Comparison of ENCODE assay signal across 27 cellular contexts in genomic region chr7:142349670-142350405, GRCh38.
DNase-seq lines count a peak whose midpoint lies in the region; ATAC-seq, FAIRE-seq and TF ChIP-seq lines count a peak whose summit lies in the region.
"Had no signal": no experiment of that assay in that cellular context is flagged by ENCODE, and none has a peak within 500 bp of the region (broad histone marks: within the 10 kb centered on the region; RNA-seq: fewer than 3 reads in every experiment).

No MANE protein-coding gene starts in this region.

- TF ChIP-seq POLR2A in H1 (IDR thresholded peaks at IDR 0.05; ENCODE audit: control extremely low read depth in 1 of 2, low read depth in 2 of 2, low read length in 2 of 2): no peak

- no peak overlapping the region for H3K4ac ChIP-seq in H1 (replicated peaks; ENCODE audit: insufficient read length, low read depth, low read length)

- FAIRE-seq in H1 (lab: Jason Lieb, UNC): no peak
- FAIRE-seq: G401.6 had no signal

- CTCF ChIA-PET in H1 (lab: Charles Lee; ENCODE audit: partially characterized antibody): interaction anchor here (0.7 to 21.2 kb wide), 10 partner anchors 10 to 433 kb away, joined by 3 to 337 read pairs (median 9); no protein-coding TSS in a partner anchor
- CTCF ChIA-PET in naive thymus-derived CD4-positive, alpha-beta T cell (lab: Charles Lee): interaction anchor here (0.7 kb wide), 1 partner anchor 512 kb away, joined by 3 read pairs; no protein-coding TSS in a partner anchor

- intact Hi-C loops in naive thymus-derived CD4-positive, alpha-beta T cell (cut with micrococcal nuclease): no loop called here

- H2BK15ac ChIP-seq in H1 (ENCODE audit: low read length): 0 out of 2 replicates have a peak overlapping the region, but pooled peaks have one; percentile 7

- no peaks in the 10 kb centered on the region for H3K23me2 ChIP-seq in H1 (ENCODE audit: low read depth, low read length)

- H3K4me2 ChIP-seq in H1 (ENCODE audit: insufficient read depth in 1 of 2, low read depth in 2 of 2, low read length in 2 of 2): no peak overlapping the region
- H3K4me2 ChIP-seq: KMS-11 had no signal

- H2BK12ac ChIP-seq in H1 (ENCODE audit: low read depth, low read length): no peak overlapping the region; the same call in 1 of the 2 replicates

- H3K4me1 Mint-ChIP-seq in naive thymus-derived CD4-positive, alpha-beta T cell: peaks cover 12 to 66% (median 33%) of the 10 kb centered on the region in 7 donors

- no peak for TF ChIP-seq RAD21 in H1 (IDR thresholded peaks at IDR 0.05 in 1 of 2, conservative IDR thresholded peaks at IDR 0.05 in 1 of 2; ENCODE audit: low read depth in 2 of 2, low read length in 2 of 2)

- H4K8ac ChIP-seq in H1 (ENCODE audit: extremely low read depth, insufficient read depth, low read length): peak overlapping the region; percentile 72

- H2BK120ac ChIP-seq in H1 (replicated peaks; ENCODE audit: low read depth, low read length): no peak overlapping the region

- H3K9ac ChIP-seq in H1 (replicated peaks in 1 of 4; ENCODE audit: extremely low read depth in 1 of 4, low read depth in 3 of 4, low read length in 3 of 4): no peak overlapping the region
- H3K9ac ChIP-seq: KMS-11 had no signal

- POLR2A ChIA-PET in H1 (lab: Charles Lee; ENCODE audit: partially characterized antibody): no interaction called here
- POLR2A ChIA-PET in naive thymus-derived CD4-positive, alpha-beta T cell (lab: Charles Lee): interaction anchor here (4.5 to 7.2 kb wide), 2 partner anchors 449 to 462 kb away, joined by 24 to 66 read pairs; no protein-coding TSS in a partner anchor

- no peak overlapping the region for H3K14ac ChIP-seq in H1 (ENCODE audit: insufficient read length)

- H3K4me3 Mint-ChIP-seq in naive thymus-derived CD4-positive, alpha-beta T cell: peak overlapping the region in 4 of 10 donors; percentile 0 to 50 (median 10)
- H3K4me3 Mint-ChIP-seq: activated CD4-positive, alpha-beta T cell treated with anti-CD3 and anti-CD28 coated beads, Interleukin-2, amount 10 ng/mL, durations not matched to agents 7 days and 5 days; H9; neural crest cell had no signal

- no peaks in the 10 kb centered on the region for H3K9me3 Mint-ChIP-seq in naive thymus-derived CD4-positive, alpha-beta T cell
- H3K9me3 Mint-ChIP-seq: activated CD4-positive, alpha-beta T cell treated with anti-CD3 and anti-CD28 coated beads, Interleukin-2, amount 10 ng/mL, durations not matched to agents 7 days and 5 days; H9; neural crest cell had no signal

- ATAC-seq in naive thymus-derived CD4-positive, alpha-beta T cell: no peak
- ATAC-seq in GM18520 (IDR thresholded peaks at IDR 0.05; ENCODE audit: unreplicated experiment): no peak
- ATAC-seq: gastrocnemius medialis had no signal

- H3K23ac ChIP-seq in H1 (ENCODE audit: insufficient read length): no peak overlapping the region

- H3K27me3 Mint-ChIP-seq in naive thymus-derived CD4-positive, alpha-beta T cell: peaks cover 0 to 15% (median 0%) of the 10 kb centered on the region in 5 donors

- H2AFZ ChIP-seq in H1 (ENCODE audit: low read length): no peak overlapping the region

- peaks cover 0 to 1% (median 0%) of the 10 kb centered on the region in 5 donors for H3K36me3 Mint-ChIP-seq in naive thymus-derived CD4-positive, alpha-beta T cell
- H3K36me3 Mint-ChIP-seq: CD8-positive, alpha-beta memory T cell had no signal

- no peak overlapping the region for H2AK5ac ChIP-seq in H1 (ENCODE audit: low read depth, low read length)

- 0 out of 2 replicates have a peak overlapping the region, but pooled peaks have one; percentile 26 for H2BK20ac ChIP-seq in H1 (ENCODE audit: low read length)

- H3K27ac Mint-ChIP-seq in naive thymus-derived CD4-positive, alpha-beta T cell: peak overlapping the region in 7 of 9 donors; percentile 7 to 67 (median 38)
- H3K27ac Mint-ChIP-seq: activated CD4-positive, alpha-beta T cell treated with anti-CD3 and anti-CD28 coated beads, Interleukin-2, amount 10 ng/mL, durations not matched to agents 7 days and 5 days had no signal

- H3K4me1 ChIP-seq in H1 (replicated peaks in 1 of 4; ENCODE audit: control insufficient read depth in 3 of 4, insufficient read depth in 4 of 4, low read length in 3 of 4): no peaks in the 10 kb centered on the region
- peaks cover 23 to 45% of the 10 kb centered on the region in 2 donors for H3K4me1 ChIP-seq in naive thymus-derived CD4-positive, alpha-beta T cell (ENCODE audit: control insufficient read depth in 2 of 2, insufficient read depth in 2 of 2, low read length in 2 of 2)
- H3K4me1 ChIP-seq: adrenal gland, esophagus squamous epithelium, gastrocnemius medialis, sigmoid colon, thyroid gland had no signal

- no peaks in the 10 kb centered on the region for H3K79me2 ChIP-seq in H1 (ENCODE audit: control insufficient read depth in 1 of 2, insufficient read depth in 2 of 2, low read length in 2 of 2)

- no peaks in the 10 kb centered on the region for H3K79me1 ChIP-seq in H1 (ENCODE audit: low read depth, low read length)

- H3K9me3 ChIP-seq in H1 (ENCODE audit: insufficient read depth in 2 of 2, low read depth in 1 of 2, low read length in 1 of 2): no peaks in the 10 kb centered on the region
- H3K9me3 ChIP-seq in naive thymus-derived CD4-positive, alpha-beta T cell (ENCODE audit: control insufficient read depth in 2 of 3, low read length in 3 of 3): no peaks in the 10 kb centered on the region
- H3K9me3 ChIP-seq: adrenal gland, esophagus squamous epithelium, gastrocnemius medialis, sigmoid colon, thyroid gland had no signal

- 87% methylated on average over 15 of the region's 15 CpGs; no CpG with 5 or more reads in 1 of the 2 experiments for WGBS in H1 (ENCODE audit: extremely low coverage in 1 of 2, insufficient coverage in 1 of 2, insufficient read length in 1 of 2, insufficient replicate concordance in 2 of 2, low coverage in 1 of 2, low lambda C conversion rate in 2 of 2, missing lambda C conversion rate in 1 of 2), 2 experiments

- no peak overlapping the region for H4K91ac ChIP-seq in H1 (replicated peaks; ENCODE audit: insufficient read length, low read length)

- H2BK5ac ChIP-seq in H1 (ENCODE audit: low read depth, low read length): no peak overlapping the region

- no peaks in the 10 kb centered on the region for H4K20me1 ChIP-seq in H1 (replicated peaks in 1 of 2; ENCODE audit: control insufficient read depth in 1 of 2, insufficient read depth in 2 of 2, low read length in 2 of 2)

- no peak overlapping the region for H4K5ac ChIP-seq in H1 (ENCODE audit: insufficient read length, low read depth, low read length)

- TF ChIP-seq EP300 in H1 (IDR thresholded peaks at IDR 0.05; ENCODE audit: borderline replicate concordance in 1 of 2, low read depth in 2 of 2, low read length in 2 of 2): no peak

- no peak overlapping the region for H3K56ac ChIP-seq in H1 (replicated peaks; ENCODE audit: insufficient read length, low read depth, low read length)

- H3K27ac ChIP-seq in H1 (ENCODE audit: low read depth, low read length): no peak overlapping the region
- peak overlapping the region; percentile 45 for H3K27ac ChIP-seq in naive thymus-derived CD4-positive, alpha-beta T cell (ENCODE audit: low read depth, low read length)
- H3K27ac ChIP-seq: 22Rv1, adrenal gland, esophagus squamous epithelium, gastrocnemius medialis, KMS-11, sigmoid colon, thyroid gland, VCaP had no signal

- no peak overlapping the region for H3K4me3 ChIP-seq in H1 (ENCODE audit: extremely low read depth in 1 of 4, insufficient read depth in 2 of 4, low read depth in 3 of 4, low read length in 4 of 4)
- H3K4me3 ChIP-seq in naive thymus-derived CD4-positive, alpha-beta T cell (ENCODE audit: low read length): no peak overlapping the region
- H3K4me3 ChIP-seq: adrenal gland, esophagus squamous epithelium, gastrocnemius medialis, sigmoid colon, thyroid gland had no signal

- no peaks in the 10 kb centered on the region for H3K36me3 ChIP-seq in H1 (ENCODE audit: control insufficient read depth in 2 of 4, insufficient read depth in 4 of 4, low read length in 3 of 4)
- H3K36me3 ChIP-seq in naive thymus-derived CD4-positive, alpha-beta T cell (ENCODE audit: control insufficient read depth in 2 of 3, insufficient read depth in 3 of 3, low read length in 3 of 3): no peaks in the 10 kb centered on the region
- H3K36me3 ChIP-seq: adrenal gland, esophagus squamous epithelium, gastrocnemius medialis, sigmoid colon, thyroid gland had no signal

- TF ChIP-seq CTCF in H1 (IDR thresholded peaks at IDR 0.05; ENCODE audit: control extremely low read depth in 1 of 3, insufficient read depth in 1 of 3, low read depth in 1 of 3, low read length in 3 of 3): no peak

- DNase-seq in NCI-H2171 treated with DMSO at 0.1 percent for 48 hours (lab: John Stamatoyannopoulos, UW) (peak; percentile 73), NCI-H2171 (lab: John Stamatoyannopoulos, UW) (no peak), NCI-H69 (lab: John Stamatoyannopoulos, UW) (peak; percentile 71), H1 (ENCODE audit: low read depth in 1 of 2, low spot score in 2 of 2) (no peak), HCEC 1CT (no peak), NCI-H2227 (lab: John Stamatoyannopoulos, UW; ENCODE audit: unreplicated experiment) (no peak)
- no peak for DNase-seq in naive thymus-derived CD4-positive, alpha-beta T cell
- DNase-seq: activated CD4-positive, alpha-beta T cell treated with anti-CD3 and anti-CD28 coated beads, Interleukin-2, amount 10 ng/mL, durations not matched to agents 7 days and 5 days; activated CD8-positive, alpha-beta memory T cell treated with anti-CD3 and anti-CD28 coated beads, Interleukin-2, amount 50 U/mL, for 4 hours; adrenal gland; CD8-positive, alpha-beta memory T cell; effector CD4-positive, alpha-beta T cell; esophagus squamous epithelium; gastrocnemius medialis; H9; hypothalamus; NCI-H146; NCI-H510A treated with DMSO at 0.1 percent for 48 hours; sigmoid colon; stimulated activated naive CD4-positive, alpha-beta T cell treated with Interleukin-2 at 50 U/mL for 16 hours; thyroid gland had no signal

- H3K18ac ChIP-seq in H1 (ENCODE audit: extremely low read depth, low read length): no peak overlapping the region

- H3K27me3 ChIP-seq in H1 (replicated peaks in 1 of 4; ENCODE audit: control insufficient read depth in 3 of 4, extremely low read depth in 1 of 4, insufficient read depth in 3 of 4, low read length in 3 of 4): no peaks in the 10 kb centered on the region
- no peaks in the 10 kb centered on the region for H3K27me3 ChIP-seq in naive thymus-derived CD4-positive, alpha-beta T cell (ENCODE audit: control insufficient read depth in 2 of 2, insufficient read depth in 2 of 2, low read length in 2 of 2)
- H3K27me3 ChIP-seq: adrenal gland, gastrocnemius medialis, sigmoid colon, thyroid gland had no signal

TF ChIP-seq in H1, 55 proteins besides CTCF, POLR2A, EP300 and RAD21:
- no peak for TF ChIP-seq CHD1 (IDR thresholded peaks at IDR 0.05; ENCODE audit: low read depth, low read length)
- no peak for TF ChIP-seq ZNF274 (IDR thresholded peaks at IDR 0.05; ENCODE audit: borderline replicate concordance, extremely low read depth, low read length)
- no peak for TF ChIP-seq JUND (IDR thresholded peaks at IDR 0.05; ENCODE audit: low read length)
- no peak for TF ChIP-seq JUN (IDR thresholded peaks at IDR 0.05; ENCODE audit: low read depth, low read length)
- no peak for TF ChIP-seq BRCA1 (IDR thresholded peaks at IDR 0.05; ENCODE audit: low read depth, low read length)
- no peak for TF ChIP-seq EZH2 (IDR thresholded peaks at IDR 0.05; ENCODE audit: low read depth, low read length, severe bottlenecking)
- no peak for TF ChIP-seq TAF1 (IDR thresholded peaks at IDR 0.05; ENCODE audit: low read depth, low read length)
- no peak for TF ChIP-seq SIRT6 (IDR thresholded peaks at IDR 0.05; ENCODE audit: low read length)

Comparison
In these comparisons a context has a peak if more than half of its experiments do, and no peak if none do; other contexts are left out.
1. DNase-seq: peak in NCI-H2171 treated with DMSO at 0.1 percent for 48 hours (single experiment) and NCI-H69 (single experiment); none in NCI-H2171 (single experiment), H1 (0 of 2), naive thymus-derived CD4-positive, alpha-beta T cell (0 of 9), HCEC 1CT (single experiment) and NCI-H2227 (single experiment).